ENCODE assay signal across 36 cellular contexts in genomic region chr1:168725060-168725459, GRCh38. TPM values are rescaled to one million over a fixed set of nuclear protein-coding genes. Genes with fewer than 3 reads are reported as not detected.
"Had no signal": no experiment of that assay in that cellular context is flagged by ENCODE, and none has a peak within 500 bp of the region (broad histone marks: within the 10 kb centered on the region; RNA-seq: fewer than 3 reads in every experiment).

No MANE protein-coding gene starts in this region.

- DNase-seq: heart left ventricle; hypothalamus; immature natural killer cell; kidney; left colon; left lung; lower lobe of right lung; mammary epithelial cell; mesenchymal stem cell; midbrain; mucosa of descending colon; naive thymus-derived CD4-positive, alpha-beta T cell; occipital lobe; right lobe of liver; stimulated activated CD4-positive, alpha-beta T cell treated with anti-CD3 and anti-CD28 coated beads, Interleukin-12 subunit alpha, Interleukin-12 subunit beta, amount 100 ng/mL, for 4 hours; stimulated activated CD4-positive, alpha-beta T cell treated with anti-CD3 and anti-CD28 coated beads, Interleukin-15, amount 100 ng/mL, for 24 hours; stimulated activated CD4-positive, alpha-beta T cell treated with anti-CD3 and anti-CD28 coated beads, Interleukin-2, amount 100 ng/mL, for 24 hours; stimulated activated CD4-positive, alpha-beta T cell treated with anti-CD3 and anti-CD28 coated beads, Interleukin-4, amount 100 ng/mL, for 1 hour; stimulated activated naive B cell treated with anti-CD40 and anti-IgM and Interleukin-4, amounts not matched to agents 10 μg/mL and 1 μg/mL and 100 μg/mL, for 72 hours; stimulated activated naive CD8-positive, alpha-beta T cell treated with anti-CD3 and anti-CD28 coated beads, Interleukin-15, Interleukin-2, amounts not matched to agents 100 U/mL and 50 U/mL, for 24 hours; stomach; testis; thyroid gland; transverse colon; upper lobe of right lung had no signal

- H3K36me3 Mint-ChIP-seq: immature natural killer cell; naive thymus-derived CD4-positive, alpha-beta T cell; natural killer cell treated with Interleukin-12 subunit alpha and Interleukin-12 subunit beta and Interleukin-15 and Interleukin-18, amount 100 ng/mL, for 72 hours; neural progenitor cell; stimulated activated naive B cell treated with anti-CD40 and anti-IgM and Interleukin-4, amounts not matched to agents 10 μg/mL and 1 μg/mL and 100 μg/mL, for 72 hours had no signal

- FAIRE-seq: islet of Langerhans, kidney, urothelium cell line had no signal

- H3K4me2 ChIP-seq: neural progenitor cell had no signal

- H3K27me3 ChIP-seq: heart left ventricle, left lung, neural progenitor cell, neutrophil, right atrium auricular region, right lobe of liver, stomach, testis, thyroid gland, transverse colon, upper lobe of right lung had no signal

- H3K4me1 Mint-ChIP-seq: immature natural killer cell; neural progenitor cell; stimulated activated naive B cell treated with anti-CD40 and anti-IgM and Interleukin-4, amounts not matched to agents 10 μg/mL and 1 μg/mL and 100 μg/mL, for 72 hours had no signal

- H3K9ac ChIP-seq: neural progenitor cell had no signal

- H3K36me3 ChIP-seq: heart left ventricle, left lung, lower lobe of right lung, neural progenitor cell, neutrophil, right atrium auricular region, right lobe of liver, stomach, thyroid gland, transverse colon, upper lobe of right lung had no signal

- H3K9me3 ChIP-seq: heart left ventricle, left lung, lower lobe of right lung, mucosa of descending colon, neutrophil, right atrium auricular region, right lobe of liver, stomach, testis, thyroid gland, transverse colon, upper lobe of right lung had no signal

- ATAC-seq: heart left ventricle; left colon; left lung; lower lobe of right lung; mucosa of descending colon; naive thymus-derived CD4-positive, alpha-beta T cell; natural killer cell treated with Interleukin-12 subunit alpha and Interleukin-12 subunit beta and Interleukin-15 and Interleukin-18, amount 100 ng/mL, for 72 hours; right lobe of liver; stimulated activated naive B cell treated with anti-CD40 and anti-IgM and Interleukin-4, amounts not matched to agents 10 μg/mL and 1 μg/mL and 100 μg/mL, for 72 hours; stimulated activated naive CD8-positive, alpha-beta T cell treated with anti-CD3 and anti-CD28 coated beads, Interleukin-15, Interleukin-2, amounts not matched to agents 100 U/mL and 50 U/mL, for 24 hours; upper lobe of right lung had no signal

- H3K4me1 ChIP-seq: left lung, lower lobe of right lung, neural progenitor cell, right lobe of liver, testis, transverse colon, upper lobe of right lung had no signal

- H3K27ac ChIP-seq: left lung, lower lobe of right lung, neural progenitor cell, neutrophil, right lobe of liver, thyroid gland, transverse colon, upper lobe of right lung had no signal

- H2AFZ ChIP-seq: neural progenitor cell had no signal

- H3K9me3 Mint-ChIP-seq: immature natural killer cell; naive thymus-derived CD4-positive, alpha-beta T cell; natural killer cell treated with Interleukin-12 subunit alpha and Interleukin-12 subunit beta and Interleukin-15 and Interleukin-18, amount 100 ng/mL, for 72 hours; stimulated activated naive B cell treated with anti-CD40 and anti-IgM and Interleukin-4, amounts not matched to agents 10 μg/mL and 1 μg/mL and 100 μg/mL, for 72 hours had no signal

- H3K27ac Mint-ChIP-seq: immature natural killer cell; naive thymus-derived CD4-positive, alpha-beta T cell; natural killer cell treated with Interleukin-12 subunit alpha and Interleukin-12 subunit beta and Interleukin-15 and Interleukin-18, amount 100 ng/mL, for 72 hours; neural progenitor cell; progenitor cell of endocrine pancreas; stimulated activated naive B cell treated with anti-CD40 and anti-IgM and Interleukin-4, amounts not matched to agents 10 μg/mL and 1 μg/mL and 100 μg/mL, for 72 hours had no signal

- H3K4me3 Mint-ChIP-seq: immature natural killer cell; naive thymus-derived CD4-positive, alpha-beta T cell; natural killer cell treated with Interleukin-12 subunit alpha and Interleukin-12 subunit beta and Interleukin-15 and Interleukin-18, amount 100 ng/mL, for 72 hours; neural progenitor cell; stimulated activated naive B cell treated with anti-CD40 and anti-IgM and Interleukin-4, amounts not matched to agents 10 μg/mL and 1 μg/mL and 100 μg/mL, for 72 hours had no signal

- H3K4me3 ChIP-seq: left lung, lower lobe of right lung, mucosa of descending colon, neural progenitor cell, right atrium auricular region, right lobe of liver, skin epidermis, stomach, testis, thyroid gland, transverse colon, upper lobe of right lung had no signal

RNA-seq across cellular contexts. Expression of gene DPT, which starts 3.9 kb away (rescaled TPM):
- total RNA-seq: mammary epithelial cell; myocyte; naive thymus-derived CD4-positive, alpha-beta T cell; natural killer cell treated with Interleukin-12 subunit alpha and Interleukin-12 subunit beta and Interleukin-15 and Interleukin-18, amount 100 ng/mL, for 72 hours; occipital lobe; progenitor cell of endocrine pancreas; pulmonary artery endothelial cell; renal cortical epithelial cell had no signal
- polyA plus RNA-seq: immature natural killer cell; mammary epithelial cell; naive thymus-derived CD4-positive, alpha-beta T cell had no signal
